ENCODE assay signal across 10 cellular contexts in the genomic region with DNA sequence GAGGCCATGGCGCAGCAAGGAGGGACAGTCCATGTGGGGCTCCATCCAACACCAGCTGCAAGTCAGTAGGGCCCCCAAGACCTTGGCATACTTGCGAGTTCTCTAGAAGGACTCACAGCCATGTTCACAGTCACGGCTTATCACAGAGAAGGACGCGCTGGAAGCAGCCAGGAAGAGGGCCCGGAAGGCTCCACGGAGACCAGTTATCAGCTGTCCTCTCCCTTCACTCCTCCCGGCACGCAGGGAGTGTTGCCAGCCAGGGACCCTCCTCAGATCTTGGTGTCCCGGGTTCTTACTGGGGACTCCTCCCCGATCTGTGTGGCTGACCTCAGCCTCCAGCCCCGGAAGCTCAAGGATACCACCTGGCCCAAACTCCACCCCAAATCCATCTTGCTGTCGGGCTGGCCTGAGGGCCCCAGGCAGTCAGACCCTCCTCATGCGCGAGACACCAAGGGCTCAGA.
DNase-seq lines count a peak whose midpoint lies in the region; ATAC-seq, FAIRE-seq and TF ChIP-seq lines count a peak whose summit lies in the region.
"Had no signal": no experiment of that assay in that cellular context is flagged by ENCODE, and none has a peak within 500 bp of the region (broad histone marks: within the 10 kb centered on the region; RNA-seq: fewer than 3 reads in every experiment).

No MANE protein-coding gene starts in this region.

- no peak for FAIRE-seq in kidney (lab: Jason Lieb, UNC)

- H3K9ac ChIP-seq in HUES48 (ENCODE audit: low read depth, low read length) = 0 out of 2 replicates have a peak overlapping the region, but pooled peaks have one; percentile 59
- peak overlapping the region in 1 of 2 donors; percentile 46 for H3K9ac ChIP-seq in kidney (ENCODE audit: low read length in 2 of 2)

- intact Hi-C loops in body of pancreas (cut with DNase I) (no loop called here), kidney (cut with DNase I) (no loop called here), spleen (cut with DNase I; ENCODE audit: low total_unique reads) (no loop called here)

- DNase-seq in body of pancreas = peak; percentile 27 to 49 (median 34)
- DNase-seq in kidney = no peak
- no peak for DNase-seq in spleen
- no peak for DNase-seq in NCI-H774 (lab: John Stamatoyannopoulos, UW)
- DNase-seq in stimulated activated CD8-positive, alpha-beta memory T cell treated with anti-CD3 and anti-CD28 coated beads, Interleukin-4, amount 100 ng/mL, for 48 hours = no peak
- no peak for DNase-seq in chondrocyte (ENCODE audit: low spot score)
- no peak for DNase-seq in stimulated activated CD4-positive, alpha-beta T cell treated with anti-CD3 and anti-CD28 coated beads, Interleukin-2, amount 100 ng/mL, for 48 hours
- DNase-seq: activated gamma-delta T cell treated with Interleukin-2 at 50 U/mL for 16 hours, NCI-H1048 had no signal

- ATAC-seq in body of pancreas = peak; percentile 45

- H3K27me3 ChIP-seq in HUES48 (ENCODE audit: control insufficient read depth, insufficient read depth, low read length) = peaks cover 9% of the 10 kb centered on the region; the same call in 1 of the 2 replicates
- H3K27me3 ChIP-seq in body of pancreas = no peaks in the 10 kb centered on the region
- peaks cover 0 to 15% (median 0%) of the 10 kb centered on the region in 7 donors for H3K27me3 ChIP-seq in spleen (replicated peaks in 1 of 7)

- no peak overlapping the region for H3K4me3 Mint-ChIP-seq in chondrocyte (ENCODE audit: unreplicated experiment)

- H3K27ac ChIP-seq in HUES48 (ENCODE audit: low read depth, low read length) = no peak overlapping the region
- H3K27ac ChIP-seq in body of pancreas = peak overlapping the region; percentile 68 to 91 (median 80)
- no peak overlapping the region for H3K27ac ChIP-seq in kidney (ENCODE audit: low read depth in 2 of 2, low read length in 2 of 2)
- peak overlapping the region in 1 of 8 donors; percentile 13 for H3K27ac ChIP-seq in spleen

- peak overlapping the region; percentile 39 for H3K4me3 ChIP-seq in HUES48 (ENCODE audit: low read depth, low read length)
- H3K4me3 ChIP-seq in body of pancreas = no peak overlapping the region
- peak overlapping the region; percentile 12 to 57 for H3K4me3 ChIP-seq in kidney (ENCODE audit: low read length in 2 of 2)
- H3K4me3 ChIP-seq in spleen = peak overlapping the region in 6 of 8 donors; percentile 18 to 58 (median 28)

- no peaks in the 10 kb centered on the region for H3K9me3 Mint-ChIP-seq in chondrocyte (ENCODE audit: low read depth)

- WGBS in body of pancreas, 2 donors = 42 to 55% methylated on average over 6 to 15 of the region's 15 CpGs
- 66 to 87% (median 66%) methylated on average over 8 to 15 of the region's 15 CpGs for WGBS in spleen, 5 donors

- H3K36me3 ChIP-seq in HUES48 (ENCODE audit: control insufficient read depth, insufficient read depth, low read length) (no peaks in the 10 kb centered on the region), body of pancreas (replicated peaks in 1 of 2; ENCODE audit: insufficient read depth in 1 of 2, low read depth in 2 of 2) (no peaks in the 10 kb centered on the region), kidney (ENCODE audit: control insufficient read depth in 1 of 2, insufficient read depth in 2 of 2, low read length in 2 of 2) (no peaks in the 10 kb centered on the region), spleen (no peaks in the 10 kb centered on the region)

- peaks cover 2% of the 10 kb centered on the region for H3K36me3 Mint-ChIP-seq in chondrocyte (ENCODE audit: low read depth)

- peak in 2 of 3 donors; percentile 58 to 62 for TF ChIP-seq POLR2A in body of pancreas (IDR thresholded peaks at IDR 0.05)
- no peak for TF ChIP-seq POLR2A in spleen (IDR thresholded peaks at IDR 0.05)

- H3K4me1 ChIP-seq in HUES48 (ENCODE audit: control insufficient read depth, insufficient read depth, low read length) (peaks cover 10% of the 10 kb centered on the region; the same call in 1 of the 2 replicates), body of pancreas (peaks cover 17% of the 10 kb centered on the region), kidney (ENCODE audit: control insufficient read depth in 1 of 2, insufficient read depth in 1 of 2, low read depth in 1 of 2, low read length in 2 of 2) (peaks cover 0 to 4% of the 10 kb centered on the region in 2 donors), spleen (peaks cover 0 to 14% (median 9%) of the 10 kb centered on the region in 6 donors)

- no peaks in the 10 kb centered on the region for H3K9me3 ChIP-seq in HUES48 (ENCODE audit: control insufficient read depth, insufficient read depth, low read length)
- H3K9me3 ChIP-seq in body of pancreas = no peaks in the 10 kb centered on the region
- H3K9me3 ChIP-seq in kidney (ENCODE audit: control insufficient read depth in 1 of 2, low read length in 2 of 2) = no peaks in the 10 kb centered on the region
- no peaks in the 10 kb centered on the region for H3K9me3 ChIP-seq in spleen

- H3K4me1 Mint-ChIP-seq in chondrocyte (ENCODE audit: low read depth) = no peaks in the 10 kb centered on the region

- no peak for TF ChIP-seq CTCF in body of pancreas (IDR thresholded peaks at IDR 0.05)
- no peak for TF ChIP-seq CTCF in kidney (IDR thresholded peaks at IDR 0.05; ENCODE audit: borderline replicate concordance, extremely low read depth, insufficient read depth)
- no peak for TF ChIP-seq CTCF in spleen (IDR thresholded peaks at IDR 0.05 in 8 of 11, conservative IDR thresholded peaks at IDR 0.05 in 3 of 11)
- TF ChIP-seq CTCF in chondrocyte (IDR thresholded peaks at IDR 0.05) = no peak

- no peaks in the 10 kb centered on the region for H3K27me3 Mint-ChIP-seq in chondrocyte (ENCODE audit: low read depth)

- H3K27ac Mint-ChIP-seq in chondrocyte (ENCODE audit: unreplicated experiment) = no peak overlapping the region

Comparison
In these comparisons a context has a peak if more than half of its experiments do, and no peak if none do; other contexts are left out.
1. H3K27ac ChIP-seq: peak in body of pancreas (4 of 4); none in HUES48 (single experiment) and kidney (0 of 2).
2. H3K4me3 ChIP-seq: peak in HUES48 (single experiment), kidney (2 of 2) and spleen (6 of 8); none in body of pancreas (0 of 2).
3. DNase-seq: peak in body of pancreas (4 of 4); none in kidney (single experiment), spleen (single experiment), NCI-H774 (single experiment), stimulated activated CD8-positive, alpha-beta memory T cell treated with anti-CD3 and anti-CD28 coated beads, Interleukin-4, amount 100 ng/mL, for 48 hours (single experiment), chondrocyte (single experiment) and stimulated activated CD4-positive, alpha-beta T cell treated with anti-CD3 and anti-CD28 coated beads, Interleukin-2, amount 100 ng/mL, for 48 hours (0 of 2).
4. POLR2A ChIP-seq: peak in body of pancreas (2 of 3); none in spleen (0 of 3).